ENCODE assay signal across 17 cellular contexts in the genomic region with DNA sequence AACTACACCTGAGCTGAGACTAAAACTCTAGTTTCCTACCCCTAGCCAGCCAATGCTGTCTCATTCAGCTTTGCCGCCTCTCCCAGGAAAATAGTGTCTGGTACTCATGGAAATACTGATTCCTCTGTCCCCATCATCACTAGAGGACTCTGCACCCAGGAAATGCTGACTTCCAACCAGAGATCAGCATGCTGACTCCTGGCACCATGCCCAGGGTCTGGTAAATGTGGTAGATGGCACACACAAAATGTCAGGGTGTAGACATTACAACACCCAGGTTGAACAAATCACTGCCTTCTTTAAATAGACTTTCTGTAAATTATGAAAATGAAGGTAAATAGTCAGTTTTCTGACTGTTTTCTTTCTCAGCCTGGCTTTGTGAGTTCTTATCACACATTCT.
A peak's percentile ranks its signal among the peaks of the same experiment; 100 is the strongest.
DNase-seq lines count a peak whose midpoint lies in the region; ATAC-seq, FAIRE-seq and TF ChIP-seq lines count a peak whose summit lies in the region.
"Had no signal": no experiment of that assay in that cellular context is flagged by ENCODE, and none has a peak within 500 bp of the region (broad histone marks: within the 10 kb centered on the region; RNA-seq: fewer than 3 reads in every experiment).

No MANE protein-coding gene starts in this region.

- no peak overlapping the region for H3K4me3 ChIP-seq in BE2C (ENCODE audit: low read depth, low read length)
- H3K4me3 ChIP-seq in fibroblast of villous mesenchyme (ENCODE audit: low read depth, low read length): no peak overlapping the region
- H3K4me3 ChIP-seq in mesendoderm (ENCODE audit: low read length): no peak overlapping the region
- H3K4me3 ChIP-seq: heart left ventricle, lung, suprapubic skin had no signal

- no peak overlapping the region for H2AK5ac ChIP-seq in mesendoderm (ENCODE audit: low read length)

- no peak for TF ChIP-seq POLR2A in GM12891 (IDR thresholded peaks at IDR 0.05; ENCODE audit: low read depth, low read length)

- no peak overlapping the region for H2BK5ac ChIP-seq in mesendoderm (ENCODE audit: low read length)

- H4K8ac ChIP-seq in mesendoderm (ENCODE audit: low read depth, low read length): no peak overlapping the region

- H3K9ac ChIP-seq in mesendoderm (ENCODE audit: low read length): no peak overlapping the region

- no peaks in the 10 kb centered on the region for H3K4me1 ChIP-seq in BE2C
- no peaks in the 10 kb centered on the region for H3K4me1 ChIP-seq in mesendoderm (ENCODE audit: control insufficient read depth, low read depth, low read length)
- H3K4me1 ChIP-seq: suprapubic skin had no signal

- H3K18ac ChIP-seq in mesendoderm (ENCODE audit: low read length): no peak overlapping the region

- WGBS in mesendoderm (ENCODE audit: extremely low coverage, insufficient coverage, low lambda C conversion rate): no CpG with 5 or more reads among the region's 1 CpG

- H3K23ac ChIP-seq in mesendoderm (ENCODE audit: low read length): no peak overlapping the region

- DNase-seq in BE2C: peak; percentile 31
- DNase-seq in EH (ENCODE audit: low read depth): peak; percentile 43
- DNase-seq in RCC 7860 (ENCODE audit: low spot score): peak; percentile 15
- peak; percentile 9 for DNase-seq in fibroblast of villous mesenchyme (ENCODE audit: low read depth)
- no peak for DNase-seq in mesendoderm
- no peak for DNase-seq in GM12891 (ENCODE audit: insufficient read length, low spot score)
- DNase-seq: activated CD4-positive, alpha-beta memory T cell treated with anti-CD3 and anti-CD28 coated beads, Interleukin-2, amount 10 ng/mL, durations not matched to agents 7 days and 5 days; activated gamma-delta T cell; CD4-positive, alpha-beta memory T cell; NCI-H2227 treated with DMSO at 0.1 percent for 48 hours; small intestine had no signal

- ATAC-seq in HG02571 (IDR thresholded peaks at IDR 0.05; ENCODE audit: unreplicated experiment): no peak
- no peak for ATAC-seq in GM18867 (IDR thresholded peaks at IDR 0.05; ENCODE audit: unreplicated experiment)

- H4K5ac ChIP-seq in mesendoderm (ENCODE audit: low read length): no peak overlapping the region

- no peak overlapping the region for H2BK15ac ChIP-seq in mesendoderm (replicated peaks; ENCODE audit: low read depth)

- TF ChIP-seq CTCF in BE2C (IDR thresholded peaks at IDR 0.05; ENCODE audit: low read depth, low read length) (no peak), fibroblast of villous mesenchyme (IDR thresholded peaks at IDR 0.05; ENCODE audit: insufficient read depth, low read depth, low read length) (no peak)

- no peak overlapping the region for H3K27ac ChIP-seq in mesendoderm (ENCODE audit: low read depth, low read length)
- H3K27ac ChIP-seq: heart left ventricle, suprapubic skin had no signal

- no peak overlapping the region for H3K4me2 ChIP-seq in mesendoderm (ENCODE audit: low read length)

- no peak overlapping the region for H2BK120ac ChIP-seq in mesendoderm (ENCODE audit: low read depth, low read length)

- FAIRE-seq in RCC 7860 (lab: Jason Lieb, UNC): no peak
- no peak for FAIRE-seq in GM12891 (lab: Jason Lieb, UNC)
- FAIRE-seq: endometrium, small intestine had no signal

- no peaks in the 10 kb centered on the region for H3K79me1 ChIP-seq in mesendoderm (ENCODE audit: low read length)

- no peaks in the 10 kb centered on the region for H3K9me3 ChIP-seq in BE2C
- H3K9me3 ChIP-seq: heart left ventricle, suprapubic skin had no signal

- H3K79me2 ChIP-seq in mesendoderm (ENCODE audit: control insufficient read depth, insufficient read depth, low read length): no peaks in the 10 kb centered on the region

- H3K36me3 ChIP-seq in BE2C (no peaks in the 10 kb centered on the region), mesendoderm (ENCODE audit: control insufficient read depth, insufficient read depth, low read length) (no peaks in the 10 kb centered on the region)
- H3K36me3 ChIP-seq: heart left ventricle, suprapubic skin had no signal

- no peak overlapping the region for H3K4ac ChIP-seq in mesendoderm (ENCODE audit: low read depth, low read length)

- H3K27me3 ChIP-seq in BE2C (no peaks in the 10 kb centered on the region), mesendoderm (ENCODE audit: insufficient read depth, low read length, poor library complexity) (no peaks in the 10 kb centered on the region)
- H3K27me3 ChIP-seq: heart left ventricle, suprapubic skin had no signal

- no peak overlapping the region for H3K56ac ChIP-seq in mesendoderm (ENCODE audit: low read length)

TF ChIP-seq in GM12891, 5 proteins besides CTCF, POLR2A, EP300 and RAD21:
- no peak for TF ChIP-seq POU2F2 (IDR thresholded peaks at IDR 0.05; ENCODE audit: low read depth, low read length)

Comparison
In these comparisons a context has a peak if more than half of its experiments do, and no peak if none do; other contexts are left out.
1. DNase-seq: peak in BE2C (single experiment), EH (single experiment), RCC 7860 (single experiment) and fibroblast of villous mesenchyme (single experiment); none in mesendoderm (single experiment) and GM12891 (single experiment).